Comparison of ENCODE assay signal across 30 cellular contexts in the genomic region with DNA sequence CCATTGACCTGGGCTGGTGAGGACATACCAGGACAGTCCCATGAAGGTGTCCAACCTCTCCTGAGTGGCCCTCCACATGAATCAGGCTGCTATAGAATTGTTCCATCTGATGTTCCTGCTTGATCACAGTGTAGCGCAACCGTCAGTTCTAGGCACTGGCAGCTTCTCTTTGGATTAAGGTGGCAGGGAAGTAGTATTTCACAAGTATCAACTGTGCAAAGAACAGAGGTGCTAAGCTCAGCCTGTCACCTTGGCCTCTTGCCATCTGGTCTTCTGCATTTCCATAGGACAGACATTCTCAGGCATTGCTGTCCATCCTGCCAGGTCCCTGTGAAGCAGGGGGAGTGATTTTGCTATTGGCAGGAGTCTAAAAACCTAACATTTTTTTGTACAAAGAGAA.
"Had no signal": no experiment of that assay in that cellular context is flagged by ENCODE, and none has a peak within 500 bp of the region (broad histone marks: within the 10 kb centered on the region; RNA-seq: fewer than 3 reads in every experiment).

No MANE protein-coding gene starts in this region.

- H3K27ac ChIP-seq: pancreas, prostate gland had no signal

- H3K36me3 Mint-ChIP-seq: activated naive CD4-positive, alpha-beta T cell treated with anti-CD3 and anti-CD28 coated beads, Interleukin-2, amount 50 U/mL, for 72 hours had no signal

- H3K4me2 ChIP-seq: smooth muscle cell had no signal

- H3K27ac Mint-ChIP-seq: activated naive CD4-positive, alpha-beta T cell treated with anti-CD3 and anti-CD28 coated beads, Interleukin-2, amount 50 U/mL, for 72 hours; activated T-cell treated with anti-CD3 and anti-CD28 coated beads, Interleukin-2, amount 50 U/mL, for 72 hours; mesothelial cell of epicardium; naive B cell; stimulated activated memory B cell treated with anti-CD40 and anti-IgM and Interleukin-4, amounts not matched to agents 10 μg/mL and 1 μg/mL and 100 μg/mL, for 72 hours; stimulated activated naive CD8-positive, alpha-beta T cell treated with anti-CD3 and anti-CD28 coated beads, Interleukin-15, amount 100 ng/mL, for 72 hours; T-helper 2 cell treated with Interferon-gamma antibody and Interleukin-4, amounts not matched to agents 5 μg/mL and 100 μg/mL, for 36 hours had no signal

- H3K27me3 ChIP-seq: pancreas, upper lobe of left lung had no signal

- H3K4me1 ChIP-seq: pancreas, prostate gland had no signal

- H3K4me3 ChIP-seq: pancreas, prostate gland, smooth muscle cell, upper lobe of left lung had no signal

- H3K36me3 ChIP-seq: pancreas, prostate gland had no signal

- DNase-seq: activated CD4-positive, alpha-beta T cell treated with anti-CD3 and anti-CD28 coated beads for 4 hours; activated CD4-positive, alpha-beta T cell treated with anti-CD3 and anti-CD28 coated beads, Interleukin-2, amount 50 U/mL, for 4 hours; activated naive CD4-positive, alpha-beta T cell; activated T-cell treated with anti-CD3 and anti-CD28 coated beads for 4 hours; activated T-cell treated with anti-CD3 and anti-CD28 coated beads, Interleukin-2, amount 50 U/mL, for 72 hours; dermis blood vessel endothelial cell; effector CD4-positive, alpha-beta T cell; head of caudate nucleus; hippocampal formation; left cardiac atrium; mammary epithelial cell; naive B cell; pancreas; retina; stimulated activated CD4-positive, alpha-beta T cell treated with anti-CD3 and anti-CD28 coated beads, Interleukin-1b, Interleukin-23, amount 100 ng/mL, for 48 hours; stimulated activated CD4-positive, alpha-beta T cell treated with anti-CD3 and anti-CD28 coated beads, Interleukin-4, amount 100 ng/mL, for 4 hours; stimulated activated CD8-positive, alpha-beta memory T cell treated with anti-CD3 and anti-CD28 coated beads, Interleukin-4, amount 100 ng/mL, for 48 hours; stimulated activated naive CD8-positive, alpha-beta T cell treated with anti-CD3 and anti-CD28 coated beads, Interleukin-15, amount 100 ng/mL, for 72 hours had no signal

- H3K4me1 Mint-ChIP-seq: stimulated activated naive CD8-positive, alpha-beta T cell treated with anti-CD3 and anti-CD28 coated beads, Interleukin-15, amount 100 ng/mL, for 72 hours had no signal

- FAIRE-seq: bronchial epithelial cell, colon, endometrium, keratinocyte, pancreas had no signal

- H3K27me3 Mint-ChIP-seq: central memory CD8-positive, alpha-beta T cell; naive B cell; stimulated activated memory B cell treated with anti-CD40 and anti-IgM and Interleukin-4, amounts not matched to agents 10 μg/mL and 1 μg/mL and 100 μg/mL, for 72 hours; stimulated activated naive CD8-positive, alpha-beta T cell treated with anti-CD3 and anti-CD28 coated beads, Interleukin-15, amount 100 ng/mL, for 72 hours had no signal

- H3K9me3 Mint-ChIP-seq: activated naive CD4-positive, alpha-beta T cell treated with anti-CD3 and anti-CD28 coated beads, Interleukin-2, amount 50 U/mL, for 72 hours; activated T-cell treated with anti-CD3 and anti-CD28 coated beads, Interleukin-2, amount 50 U/mL, for 72 hours; central memory CD8-positive, alpha-beta T cell; stimulated activated naive CD8-positive, alpha-beta T cell treated with anti-CD3 and anti-CD28 coated beads, Interleukin-15, amount 100 ng/mL, for 72 hours; T-helper 2 cell treated with Interferon-gamma antibody and Interleukin-4, amounts not matched to agents 5 μg/mL and 100 μg/mL, for 36 hours had no signal

- ATAC-seq: activated naive CD4-positive, alpha-beta T cell treated with anti-CD3 and anti-CD28 coated beads, Interleukin-2, amount 50 U/mL, for 72 hours; activated T-cell treated with anti-CD3 and anti-CD28 coated beads, Interleukin-2, amount 50 U/mL, for 72 hours; left cardiac atrium; pancreas; stimulated activated memory B cell treated with anti-CD40 and anti-IgM and Interleukin-4, amounts not matched to agents 10 μg/mL and 1 μg/mL and 100 μg/mL, for 72 hours; stimulated activated naive CD8-positive, alpha-beta T cell treated with anti-CD3 and anti-CD28 coated beads, Interleukin-15, amount 100 ng/mL, for 72 hours had no signal

- H3K4me3 Mint-ChIP-seq: activated T-cell treated with anti-CD3 and anti-CD28 coated beads, Interleukin-2, amount 50 U/mL, for 72 hours; central memory CD8-positive, alpha-beta T cell; mesothelial cell of epicardium; naive B cell; stimulated activated memory B cell treated with anti-CD40 and anti-IgM and Interleukin-4, amounts not matched to agents 10 μg/mL and 1 μg/mL and 100 μg/mL, for 72 hours; stimulated activated naive CD8-positive, alpha-beta T cell treated with anti-CD3 and anti-CD28 coated beads, Interleukin-15, amount 100 ng/mL, for 72 hours; T-helper 2 cell treated with Interferon-gamma antibody and Interleukin-4, amounts not matched to agents 5 μg/mL and 100 μg/mL, for 36 hours had no signal
